In genomic region chr4:181838253-181838652, GRCh38 we compare ENCODE assay signal across 34 cellular contexts.
"Had no signal": no experiment of that assay in that cellular context is flagged by ENCODE, and none has a peak within 500 bp of the region (broad histone marks: within the 10 kb centered on the region; RNA-seq: fewer than 3 reads in every experiment).

No MANE protein-coding gene starts in this region.

- FAIRE-seq: astrocyte, bronchial epithelial cell had no signal

- H3K9me3 ChIP-seq: adrenal gland, ascending aorta, body of pancreas had no signal

- H3K4me3 ChIP-seq: adrenal gland, ascending aorta, body of pancreas, breast epithelium, cardiac muscle cell had no signal

- DNase-seq: activated effector memory CD4-positive, alpha-beta T cell treated with anti-CD3 and anti-CD28 coated beads, Interleukin-2, amount 50 U/mL, for 16 hours; activated effector memory CD4-positive, alpha-beta T cell treated with Interleukin-2 at 50 U/mL for 16 hours; activated gamma-delta T cell; activated gamma-delta T cell treated with Interleukin-2 at 50 U/mL for 16 hours; activated naive CD4-positive, alpha-beta T cell; activated naive CD4-positive, alpha-beta T cell treated with anti-CD3 and anti-CD28 coated beads for 36 hours; activated naive CD4-positive, alpha-beta T cell treated with anti-CD3 and anti-CD28 coated beads, Interleukin-2, amount 10 ng/mL, durations not matched to agents 7 days and 5 days; activated naive CD4-positive, alpha-beta T cell treated with anti-CD3 and anti-CD28 coated beads, Interleukin-2, amount 50 U/mL, for 16 hours; activated naive CD4-positive, alpha-beta T cell treated with Interleukin-2 at 50 U/mL for 16 hours; activated naive CD8-positive, alpha-beta T cell treated with anti-CD3 and anti-CD28 coated beads for 36 hours; activated naive CD8-positive, alpha-beta T cell treated with anti-CD3 and anti-CD28 coated beads, Interleukin-2, amount 10 ng/mL, durations not matched to agents 7 days and 5 days; activated naive CD8-positive, alpha-beta T cell treated with anti-CD3 and anti-CD28 coated beads, Interleukin-2, amount 50 U/mL, for 24 hours; activated T-cell treated with anti-CD3 and anti-CD28 coated beads, Interleukin-2, amount 50 U/mL, for 1 hour; activated T-cell treated with anti-CD3 and anti-CD28 coated beads, Interleukin-2, amount 50 U/mL, for 24 hours; activated T-cell treated with anti-CD3 and anti-CD28 coated beads, Interleukin-2, amount 50 U/mL, for 4 hours; activated T-cell treated with anti-CD3 and anti-CD28 coated beads, Interleukin-2, amount 50 U/mL, for 48 hours; activated T-cell treated with anti-CD3 and anti-CD28 coated beads, Interleukin-2, amount 50 U/mL, for 72 hours; adrenal gland; amniotic stem cell; amygdala; anterior cingulate cortex; aorta; body of pancreas; brain microvascular endothelial cell; caudate nucleus; central memory CD4-positive, alpha-beta T cell; cerebellar nuclear complex had no signal

- H3K27ac ChIP-seq: adrenal gland, ascending aorta, body of pancreas, brain microvascular endothelial cell, breast epithelium, cardiac muscle cell had no signal

- H3K27me3 ChIP-seq: adrenal gland, ascending aorta, body of pancreas, brain microvascular endothelial cell, breast epithelium, cardiac muscle cell had no signal

- H3K4me1 ChIP-seq: adrenal gland, ascending aorta, body of pancreas, breast epithelium had no signal

- ATAC-seq: activated naive CD4-positive, alpha-beta T cell treated with anti-CD3 and anti-CD28 coated beads, Interleukin-2, amount 50 U/mL, for 72 hours; activated naive CD8-positive, alpha-beta T cell treated with anti-CD3 and anti-CD28 coated beads, Interleukin-2, amount 50 U/mL, for 24 hours; activated T-cell treated with anti-CD3 and anti-CD28 coated beads, Interleukin-2, amount 50 U/mL, for 4 hours; activated T-cell treated with anti-CD3 and anti-CD28 coated beads, Interleukin-2, amount 50 U/mL, for 72 hours; activated T-helper 17 cell treated with anti-CD3 and anti-CD28 coated beads, Interleukin-2, amount 50 U/mL, for 72 hours; body of pancreas had no signal

- H3K36me3 ChIP-seq: adrenal gland, ascending aorta, brain microvascular endothelial cell, breast epithelium, cardiac muscle cell had no signal
